Comparison of ENCODE assay signal across 17 cellular contexts in genomic region chr15:42338500-42338899, GRCh38.
"Had no signal": no experiment of that assay in that cellular context is flagged by ENCODE, and none has a peak within 500 bp of the region (broad histone marks: within the 10 kb centered on the region; RNA-seq: fewer than 3 reads in every experiment).

No MANE protein-coding gene starts in this region.

- H2AFZ ChIP-seq: hepatocyte had no signal

- DNase-seq: activated CD4-positive, alpha-beta T cell treated with anti-CD3 and anti-CD28 coated beads, Interleukin-2, amount 50 U/mL, for 1 hour; activated CD4-positive, CD25-positive, alpha-beta regulatory T cell treated with anti-CD3 and anti-CD28 coated beads, Interleukin-2, amount 50 U/mL, for 72 hours; activated effector memory CD4-positive, alpha-beta T cell treated with anti-CD3 and anti-CD28 coated beads, Interleukin-2, amount 50 U/mL, for 16 hours; activated T-cell treated with anti-CD3 and anti-CD28 coated beads, Interleukin-2, amount 50 U/mL, for 72 hours; cerebellar nuclear complex; effector CD8-positive, alpha-beta T cell; esophagus squamous epithelium; left colon; naive B cell; stimulated activated naive CD8-positive, alpha-beta T cell treated with anti-CD3 and anti-CD28 coated beads, Interleukin-15, Interleukin-2, amounts not matched to agents 100 U/mL and 50 U/mL, for 24 hours; substantia nigra; T-cell; tibial artery had no signal

- H3K27ac ChIP-seq: breast epithelium, esophagus squamous epithelium, hepatocyte, neutrophil, tibial artery had no signal

- H3K9me3 ChIP-seq: neutrophil had no signal

- ATAC-seq: activated T-cell treated with anti-CD3 and anti-CD28 coated beads, Interleukin-2, amount 50 U/mL, for 72 hours; left colon; stimulated activated naive CD8-positive, alpha-beta T cell treated with anti-CD3 and anti-CD28 coated beads, Interleukin-15, Interleukin-2, amounts not matched to agents 100 U/mL and 50 U/mL, for 24 hours; T-cell had no signal

- H3K4me3 ChIP-seq: breast epithelium, esophagus squamous epithelium, hepatocyte, lung, tibial artery had no signal

- H3K4me2 ChIP-seq: hepatocyte had no signal

- H3K36me3 ChIP-seq: breast epithelium, neutrophil had no signal

- H3K4me1 ChIP-seq: breast epithelium, esophagus squamous epithelium, tibial artery had no signal

- H3K27me3 ChIP-seq: breast epithelium, esophagus squamous epithelium, hepatocyte, neutrophil, tibial artery had no signal
